Comparison of ENCODE assay signal across 22 cellular contexts in genomic region chr5:79023323-79023722, GRCh38. TPM values are rescaled to one million over a fixed set of nuclear protein-coding genes. Genes with fewer than 3 reads are reported as not detected.
"Had no signal": no experiment of that assay in that cellular context is flagged by ENCODE, and none has a peak within 500 bp of the region (broad histone marks: within the 10 kb centered on the region; RNA-seq: fewer than 3 reads in every experiment).

No MANE protein-coding gene starts in this region.

- H3K4me3 ChIP-seq: ascending aorta, sigmoid colon, smooth muscle cell, stomach, uterus had no signal

- DNase-seq: activated CD8-positive, alpha-beta memory T cell treated with anti-CD3 and anti-CD28 coated beads, Interleukin-2, amount 50 U/mL, for 4 hours; activated T-cell treated with anti-CD3 and anti-CD28 coated beads, Interleukin-2, amount 50 U/mL, for 24 hours; brain microvascular endothelial cell; caudate nucleus; effector memory CD4-positive, alpha-beta T cell; foreskin melanocyte; hippocampal formation; left ventricle myocardium superior; mammary epithelial cell; naive thymus-derived CD8-positive, alpha-beta T cell; sigmoid colon; stimulated activated CD4-positive, alpha-beta T cell treated with anti-CD3 and anti-CD28 coated beads, Interleukin-15, amount 100 ng/mL, for 24 hours; stomach; trophoblast cell; uterus had no signal

- H3K4me1 ChIP-seq: uterus had no signal

- H3K4me3 Mint-ChIP-seq: activated T-cell treated with anti-CD3 and anti-CD28 coated beads, Interleukin-2, amount 50 U/mL, for 24 hours; activated T-helper 17 cell treated with anti-CD3 and anti-CD28 coated beads, Interleukin-2, amount 50 U/mL, for 72 hours; dendritic cell treated with granulocyte-macrophage colony-stimulating factor and Interleukin-4, amounts not matched to agents 40 ng/mL and 50 ng/mL, for 4 days; mesothelial cell of epicardium; naive thymus-derived CD8-positive, alpha-beta T cell; stimulated activated memory B cell treated with anti-CD40 and anti-IgM and Interleukin-4, amounts not matched to agents 10 μg/mL and 1 μg/mL and 100 μg/mL, for 72 hours had no signal

- H3K9me3 ChIP-seq: ascending aorta, sigmoid colon, stomach, uterus had no signal

- H3K27ac Mint-ChIP-seq: activated naive CD4-positive, alpha-beta T cell treated with anti-CD3 and anti-CD28 coated beads, Interleukin-2, amount 50 U/mL, for 72 hours; activated T-cell treated with anti-CD3 and anti-CD28 coated beads, Interleukin-2, amount 50 U/mL, for 24 hours; activated T-helper 17 cell treated with anti-CD3 and anti-CD28 coated beads, Interleukin-2, amount 50 U/mL, for 72 hours; dendritic cell treated with granulocyte-macrophage colony-stimulating factor and Interleukin-4, amounts not matched to agents 40 ng/mL and 50 ng/mL, for 4 days; mesothelial cell of epicardium; naive thymus-derived CD8-positive, alpha-beta T cell; stimulated activated memory B cell treated with anti-CD40 and anti-IgM and Interleukin-4, amounts not matched to agents 10 μg/mL and 1 μg/mL and 100 μg/mL, for 72 hours had no signal

- H3K27me3 ChIP-seq: ascending aorta, brain microvascular endothelial cell, sigmoid colon, stomach, uterus had no signal

- H3K9me3 Mint-ChIP-seq: activated naive CD4-positive, alpha-beta T cell treated with anti-CD3 and anti-CD28 coated beads, Interleukin-2, amount 50 U/mL, for 72 hours; activated T-cell treated with anti-CD3 and anti-CD28 coated beads, Interleukin-2, amount 50 U/mL, for 24 hours; activated T-helper 17 cell treated with anti-CD3 and anti-CD28 coated beads, Interleukin-2, amount 50 U/mL, for 72 hours; dendritic cell treated with granulocyte-macrophage colony-stimulating factor and Interleukin-4, amounts not matched to agents 40 ng/mL and 50 ng/mL, for 4 days; mesothelial cell of epicardium; naive thymus-derived CD8-positive, alpha-beta T cell; stimulated activated memory B cell treated with anti-CD40 and anti-IgM and Interleukin-4, amounts not matched to agents 10 μg/mL and 1 μg/mL and 100 μg/mL, for 72 hours had no signal

- H3K36me3 Mint-ChIP-seq: activated naive CD4-positive, alpha-beta T cell treated with anti-CD3 and anti-CD28 coated beads, Interleukin-2, amount 50 U/mL, for 72 hours; mesothelial cell of epicardium; naive thymus-derived CD8-positive, alpha-beta T cell; stimulated activated memory B cell treated with anti-CD40 and anti-IgM and Interleukin-4, amounts not matched to agents 10 μg/mL and 1 μg/mL and 100 μg/mL, for 72 hours had no signal

- H3K36me3 ChIP-seq: ascending aorta, brain microvascular endothelial cell, sigmoid colon, stomach, uterus had no signal

RNA-seq across cellular contexts. Expression of gene DMGDH, which starts 46.2 kb away (rescaled TPM):
- total RNA-seq: smooth muscle cell had no signal
- polyA plus RNA-seq: mammary epithelial cell had no signal

RNA-seq across cellular contexts. Expression of gene BHMT2, which starts 46.2 kb away (rescaled TPM):
- total RNA-seq: activated naive CD4-positive, alpha-beta T cell treated with anti-CD3 and anti-CD28 coated beads, Interleukin-2, amount 50 U/mL, for 72 hours; activated T-helper 17 cell treated with anti-CD3 and anti-CD28 coated beads, Interleukin-2, amount 50 U/mL, for 72 hours; mesothelial cell of epicardium; naive thymus-derived CD8-positive, alpha-beta T cell; smooth muscle cell had no signal
- polyA plus RNA-seq: naive thymus-derived CD8-positive, alpha-beta T cell; smooth muscle cell had no signal
